In genomic region chr12:68367136-68367535, GRCh38 we compare ENCODE assay signal across 16 cellular contexts.
A peak's percentile ranks its signal among the peaks of the same experiment; 100 is the strongest.
DNase-seq lines count a peak whose midpoint lies in the region; ATAC-seq lines count a peak whose summit lies in the region.
"Had no signal": no experiment of that assay in that cellular context is flagged by ENCODE, and none has a peak within 500 bp of the region (broad histone marks: within the 10 kb centered on the region; RNA-seq: fewer than 3 reads in every experiment).

No MANE protein-coding gene starts in this region.

- peaks cover 28% of the 10 kb centered on the region for H3K4me1 Mint-ChIP-seq in memory B cell

- H3K9me3 Mint-ChIP-seq in memory B cell = no peaks in the 10 kb centered on the region
- H3K9me3 Mint-ChIP-seq: brain had no signal

- peak overlapping the region; percentile 72 for H3K27ac Mint-ChIP-seq in memory B cell

- peak; percentile 13 for DNase-seq in stimulated activated CD4-positive, alpha-beta T cell treated with anti-CD3 and anti-CD28 coated beads, Interleukin-1b, Interleukin-23, amount 100 ng/mL, for 48 hours
- no peak for DNase-seq in stimulated activated CD4-positive, alpha-beta T cell treated with anti-CD3 and anti-CD28 coated beads, Interleukin-4, amount 100 ng/mL, for 4 hours
- DNase-seq in NCI-H69 (lab: John Stamatoyannopoulos, UW) = peak; percentile 3
- DNase-seq in memory B cell (ENCODE audit: low spot score in 2 of 2) = no peak
- no peak for DNase-seq in iPS-NIHi7 (ENCODE audit: extremely low spot score)
- DNase-seq in HUDEP-2 (lab: John Stamatoyannopoulos, UW; ENCODE audit: unreplicated experiment in 76 of 76) = no peak
- DNase-seq: activated CD4-positive, alpha-beta T cell treated with anti-CD3 and anti-CD28 coated beads for 4 hours; activated T-cell treated with anti-CD3 and anti-CD28 coated beads, Interleukin-2, amount 50 U/mL, for 1 hour; heart left ventricle; midbrain; NCI-H1417 treated with DMSO at 0.1 percent for 48 hours; NCI-H526; stimulated activated CD4-positive, alpha-beta T cell treated with anti-CD3 and anti-CD28 coated beads, Interleukin-4, amount 100 ng/mL, for 24 hours had no signal

- H3K27me3 Mint-ChIP-seq in memory B cell = no peaks in the 10 kb centered on the region

- H3K36me3 Mint-ChIP-seq in memory B cell = no peaks in the 10 kb centered on the region
- H3K36me3 Mint-ChIP-seq: brain had no signal

- H3K4me3 Mint-ChIP-seq in memory B cell = no peak overlapping the region
- H3K4me3 Mint-ChIP-seq: brain had no signal

- ATAC-seq in memory B cell (ENCODE audit: low read depth) (no peak), GM21825 (IDR thresholded peaks at IDR 0.05; ENCODE audit: unreplicated experiment) (no peak)
- ATAC-seq: heart left ventricle, left lobe of liver had no signal

Comparison
In these comparisons a context has a peak if more than half of its experiments do, and no peak if none do; other contexts are left out.
1. DNase-seq: peak in stimulated activated CD4-positive, alpha-beta T cell treated with anti-CD3 and anti-CD28 coated beads, Interleukin-1b, Interleukin-23, amount 100 ng/mL, for 48 hours (single experiment) and NCI-H69 (single experiment); none in stimulated activated CD4-positive, alpha-beta T cell treated with anti-CD3 and anti-CD28 coated beads, Interleukin-4, amount 100 ng/mL, for 4 hours (0 of 2), memory B cell (0 of 2), iPS-NIHi7 (single experiment) and HUDEP-2 (0 of 76).